ENCODE assay signal across 13 cellular contexts in genomic region chr1:117389284-117389683, GRCh38.
"Had no signal": no experiment of that assay in that cellular context is flagged by ENCODE, and none has a peak within 500 bp of the region (broad histone marks: within the 10 kb centered on the region; RNA-seq: fewer than 3 reads in every experiment).

No MANE protein-coding gene starts in this region.

- H3K27ac ChIP-seq: cardiac muscle cell, prostate gland had no signal

- ATAC-seq: left colon; naive thymus-derived CD8-positive, alpha-beta T cell; stimulated activated memory B cell treated with anti-CD40 and anti-IgM and Interleukin-4, amounts not matched to agents 10 μg/mL and 1 μg/mL and 100 μg/mL, for 72 hours; WTC11 had no signal

- H3K36me3 ChIP-seq: cardiac muscle cell, prostate gland had no signal

- H3K4me3 ChIP-seq: cardiac muscle cell, prostate gland had no signal

- H3K9me3 ChIP-seq: prostate gland had no signal

- H3K4me1 ChIP-seq: prostate gland had no signal

- DNase-seq: activated CD4-positive, alpha-beta memory T cell treated with anti-CD3 and anti-CD28 coated beads, Interleukin-2, amount 10 ng/mL, durations not matched to agents 7 days and 5 days; activated CD4-positive, alpha-beta T cell treated with anti-CD3 and anti-CD28 coated beads for 4 hours; activated effector memory CD4-positive, alpha-beta T cell treated with Interleukin-2 at 50 U/mL for 16 hours; activated naive CD4-positive, alpha-beta T cell treated with anti-CD3 and anti-CD28 coated beads, Interleukin-2, amount 50 U/mL, for 16 hours; activated T-cell treated with anti-CD3 and anti-CD28 coated beads, Interleukin-2, amount 50 U/mL, for 24 hours; left colon; naive thymus-derived CD8-positive, alpha-beta T cell; nucleus accumbens; SW 1271 had no signal

- H3K27me3 ChIP-seq: cardiac muscle cell had no signal
